20 cellular contexts compared by ENCODE assay signal in the genomic region with DNA sequence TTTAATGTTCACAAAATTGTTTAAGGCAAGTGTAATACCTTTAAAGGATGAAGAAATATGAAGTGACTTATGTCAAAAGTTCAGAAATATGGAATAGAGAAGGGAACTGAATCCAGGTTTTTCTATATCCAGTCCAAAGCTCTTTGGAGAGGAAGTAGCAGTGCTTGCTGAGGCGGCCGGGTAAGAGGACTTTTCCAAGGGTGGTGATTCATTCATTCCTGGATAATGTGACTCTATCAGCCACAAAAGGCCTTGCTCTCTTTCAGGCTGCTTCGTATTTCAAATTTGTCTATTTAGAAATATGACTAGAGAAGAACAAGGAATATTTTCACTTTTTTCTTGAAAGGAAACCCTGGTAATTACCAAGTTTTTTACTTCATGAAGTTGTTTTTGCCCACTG.
DNase-seq lines count a peak whose midpoint lies in the region; ATAC-seq and TF ChIP-seq lines count a peak whose summit lies in the region.
"Had no signal": no experiment of that assay in that cellular context is flagged by ENCODE, and none has a peak within 500 bp of the region (broad histone marks: within the 10 kb centered on the region; RNA-seq: fewer than 3 reads in every experiment).

No MANE protein-coding gene starts in this region.

- ATAC-seq in HG02884 (IDR thresholded peaks at IDR 0.05; ENCODE audit: unreplicated experiment), result no peak
- ATAC-seq: GM23338, left cardiac atrium, psoas muscle had no signal

- no peaks in the 10 kb centered on the region for H3K36me3 ChIP-seq in adrenal gland (replicated peaks in 1 of 2)
- H3K36me3 ChIP-seq: thyroid gland, WERI-Rb-1 had no signal

- intact Hi-C loops in adrenal gland (cut with DNase I), result no loop called here

- H3K9me3 ChIP-seq in adrenal gland (replicated peaks in 1 of 3), result no peaks in the 10 kb centered on the region
- H3K9me3 ChIP-seq: psoas muscle, thyroid gland had no signal

- DNase-seq in HCEC 1CT, result peak; percentile 83
- DNase-seq in adrenal gland, result peak in 5 of 7 donors; percentile 15 to 38 (median 19)
- DNase-seq in fibroblast of villous mesenchyme (ENCODE audit: low read depth), result peak; percentile 18
- DNase-seq in MV-4-11 (lab: John Stamatoyannopoulos, UW), result no peak
- no peak for DNase-seq in pons (ENCODE audit: low spot score)
- DNase-seq in GM13977 (ENCODE audit: low spot score), result no peak
- DNase-seq: activated gamma-delta T cell; Calu3; KG1; left cardiac atrium; NCI-H1694 treated with DMSO at 0.1 percent for 48 hours; NCI-H510A; psoas muscle; stimulated activated CD4-positive, alpha-beta T cell treated with anti-CD3 and anti-CD28 coated beads, Interleukin-2, amount 100 ng/mL, for 24 hours; stimulated activated CD8-positive, alpha-beta memory T cell treated with anti-CD3 and anti-CD28 coated beads, Interleukin-4, amount 100 ng/mL, for 48 hours; thyroid gland; WERI-Rb-1 had no signal

- no peaks in the 10 kb centered on the region for H3K27me3 ChIP-seq in adrenal gland
- H3K27me3 ChIP-seq: hepatocyte, thyroid gland had no signal

- in situ Hi-C loops in GM13977 (cut with MboI; ENCODE audit: low pct_unique_long_range_greater_than_20kb, low sequenced_read_pairs, unreplicated experiment), result no loop called here

- no peak for TF ChIP-seq POLR2A in adrenal gland (IDR thresholded peaks at IDR 0.05)

- WGBS in adrenal gland, 4 donors, result 38 to 52% (median 47%) methylated on average over 3 of the region's 3 CpGs

- no peaks in the 10 kb centered on the region for H3K4me1 ChIP-seq in adrenal gland (replicated peaks in 1 of 2)
- H3K4me1 ChIP-seq: psoas muscle, thyroid gland had no signal

- TF ChIP-seq CTCF in adrenal gland (IDR thresholded peaks at IDR 0.05) (no peak), fibroblast of villous mesenchyme (IDR thresholded peaks at IDR 0.05; ENCODE audit: insufficient read depth, low read depth, low read length) (no peak), GM13977 (IDR thresholded peaks at IDR 0.05; ENCODE audit: extremely low read depth, insufficient read depth, missing control alignments) (no peak)

- H3K27ac ChIP-seq in adrenal gland, result no peak overlapping the region
- H3K27ac ChIP-seq: hepatocyte, psoas muscle, thyroid gland, WERI-Rb-1 had no signal

- no peak overlapping the region for H3K4me3 ChIP-seq in adrenal gland
- H3K4me3 ChIP-seq in fibroblast of villous mesenchyme (ENCODE audit: low read depth, low read length), result no peak overlapping the region
- H3K4me3 ChIP-seq: GM23338, hepatocyte, psoas muscle, thyroid gland had no signal

Comparison
In these comparisons a context has a peak if more than half of its experiments do, and no peak if none do; other contexts are left out.
1. DNase-seq: peak in HCEC 1CT (single experiment), adrenal gland (5 of 7) and fibroblast of villous mesenchyme (single experiment); none in MV-4-11 (single experiment), pons (single experiment) and GM13977 (single experiment).